In genomic region chr5:73686912-73687311, GRCh38 we compare ENCODE assay signal across 27 cellular contexts.
DNase-seq lines count a peak whose midpoint lies in the region; ATAC-seq, FAIRE-seq and TF ChIP-seq lines count a peak whose summit lies in the region.
"Had no signal": no experiment of that assay in that cellular context is flagged by ENCODE, and none has a peak within 500 bp of the region (broad histone marks: within the 10 kb centered on the region; RNA-seq: fewer than 3 reads in every experiment).

No MANE protein-coding gene starts in this region.

- ATAC-seq in GM18517 (IDR thresholded peaks at IDR 0.05; ENCODE audit: unreplicated experiment), result peak; percentile 52
- peak; percentile 66 for ATAC-seq in GM19351 (IDR thresholded peaks at IDR 0.05; ENCODE audit: unreplicated experiment)
- peak; percentile 66 for ATAC-seq in HG03135 (IDR thresholded peaks at IDR 0.05; ENCODE audit: unreplicated experiment)
- no peak for ATAC-seq in pancreas
- ATAC-seq: activated T-cell treated with anti-CD3 and anti-CD28 coated beads, Interleukin-2, amount 50 U/mL, for 4 hours; HCT116; naive thymus-derived CD8-positive, alpha-beta T cell had no signal

- H3K4me3 ChIP-seq in pancreas (no peak overlapping the region), small intestine (ENCODE audit: low read depth in 1 of 2, low read length in 2 of 2) (no peak overlapping the region)

- intact Hi-C loops in pancreas (cut with DNase I), result no loop called here
- intact Hi-C loops in activated T-helper 2 cell treated with anti-CD3 and anti-CD28 coated beads, Interferon-gamma antibody, Interleukin-2, Interleukin-4, amounts not matched to agents 10 μg/mL and 5 μg/mL and 100 μg/mL, durations not matched to agents 14 hours and 24 hours and 36 hours (cut with micrococcal nuclease), result no loop called here
- intact Hi-C loops in cardiac septum (cut with DNase I), result no loop called here

- H3K9me3 Mint-ChIP-seq in activated T-helper 2 cell treated with anti-CD3 and anti-CD28 coated beads, Interferon-gamma antibody, Interleukin-2, Interleukin-4, amounts not matched to agents 10 μg/mL and 5 μg/mL and 100 μg/mL, durations not matched to agents 14 hours and 24 hours and 36 hours, result no peaks in the 10 kb centered on the region
- H3K9me3 Mint-ChIP-seq: activated CD4-positive, alpha-beta T cell treated with anti-CD3 and anti-CD28 coated beads, Interleukin-2, amount 10 ng/mL, durations not matched to agents 7 days and 5 days; activated T-cell treated with anti-CD3 and anti-CD28 coated beads, Interleukin-2, amount 50 U/mL, for 4 hours; brain had no signal

- no peak for TF ChIP-seq CTCF in pancreas (IDR thresholded peaks at IDR 0.05)

- no peaks in the 10 kb centered on the region for H3K36me3 Mint-ChIP-seq in activated T-helper 2 cell treated with anti-CD3 and anti-CD28 coated beads, Interferon-gamma antibody, Interleukin-2, Interleukin-4, amounts not matched to agents 10 μg/mL and 5 μg/mL and 100 μg/mL, durations not matched to agents 14 hours and 24 hours and 36 hours (ENCODE audit: low read depth)
- H3K36me3 Mint-ChIP-seq: brain; naive thymus-derived CD8-positive, alpha-beta T cell had no signal

- H3K36me3 ChIP-seq in pancreas, result no peaks in the 10 kb centered on the region
- H3K36me3 ChIP-seq in small intestine (ENCODE audit: control insufficient read depth in 2 of 2, insufficient read depth in 2 of 2, low read length in 2 of 2), result no peaks in the 10 kb centered on the region
- H3K36me3 ChIP-seq: WERI-Rb-1 had no signal

- H3K9me3 ChIP-seq in pancreas, result no peaks in the 10 kb centered on the region
- no peaks in the 10 kb centered on the region for H3K9me3 ChIP-seq in small intestine (ENCODE audit: control insufficient read depth, low read depth)
- H3K9me3 ChIP-seq: Caco-2 had no signal

- H3K4me3 Mint-ChIP-seq in activated T-helper 2 cell treated with anti-CD3 and anti-CD28 coated beads, Interferon-gamma antibody, Interleukin-2, Interleukin-4, amounts not matched to agents 10 μg/mL and 5 μg/mL and 100 μg/mL, durations not matched to agents 14 hours and 24 hours and 36 hours (ENCODE audit: low read depth), result no peak overlapping the region
- H3K4me3 Mint-ChIP-seq: activated CD4-positive, alpha-beta T cell treated with anti-CD3 and anti-CD28 coated beads, Interleukin-2, amount 10 ng/mL, durations not matched to agents 7 days and 5 days; activated T-cell treated with anti-CD3 and anti-CD28 coated beads, Interleukin-2, amount 50 U/mL, for 4 hours; brain; naive thymus-derived CD8-positive, alpha-beta T cell had no signal

- DNase-seq in pancreas, result no peak
- DNase-seq in activated T-helper 2 cell treated with anti-CD3 and anti-CD28 coated beads, Interferon-gamma antibody, Interleukin-2, Interleukin-4, amounts not matched to agents 10 μg/mL and 5 μg/mL and 100 μg/mL, durations not matched to agents 14 hours and 24 hours and 36 hours (ENCODE audit: low spot score), result no peak
- no peak for DNase-seq in small intestine
- no peak for DNase-seq in cardiac septum (ENCODE audit: low spot score)
- DNase-seq: activated CD4-positive, alpha-beta T cell treated with anti-CD3 and anti-CD28 coated beads, Interleukin-2, amount 10 ng/mL, durations not matched to agents 7 days and 5 days; activated naive CD4-positive, alpha-beta T cell treated with Interleukin-2 at 50 U/mL for 16 hours; activated T-cell treated with anti-CD3 and anti-CD28 coated beads, Interleukin-2, amount 50 U/mL, for 4 hours; Caco-2; DMS79; MV-4-11; naive thymus-derived CD8-positive, alpha-beta T cell; NCI-H146; NCI-H446 treated with DMSO at 0.1 percent for 48 hours; NCI-H82; nucleus accumbens; stimulated activated naive CD4-positive, alpha-beta T cell; SW 1271; T-helper 9 cell; WERI-Rb-1 had no signal

- no peak overlapping the region for H3K27ac Mint-ChIP-seq in activated T-helper 2 cell treated with anti-CD3 and anti-CD28 coated beads, Interferon-gamma antibody, Interleukin-2, Interleukin-4, amounts not matched to agents 10 μg/mL and 5 μg/mL and 100 μg/mL, durations not matched to agents 14 hours and 24 hours and 36 hours
- H3K27ac Mint-ChIP-seq: activated CD4-positive, alpha-beta T cell treated with anti-CD3 and anti-CD28 coated beads, Interleukin-2, amount 10 ng/mL, durations not matched to agents 7 days and 5 days; brain; naive thymus-derived CD8-positive, alpha-beta T cell had no signal

- H3K4me1 ChIP-seq in pancreas (peaks cover 0 to 6% (median 0%) of the 10 kb centered on the region in 3 donors), small intestine (ENCODE audit: control insufficient read depth in 2 of 2, insufficient read depth in 1 of 2, low read depth in 1 of 2, low read length in 1 of 2) (no peaks in the 10 kb centered on the region)
- H3K4me1 ChIP-seq: Caco-2 had no signal

- H3K27me3 ChIP-seq in pancreas (no peaks in the 10 kb centered on the region), small intestine (ENCODE audit: control insufficient read depth in 2 of 2, insufficient read depth in 2 of 2, low read length in 2 of 2) (no peaks in the 10 kb centered on the region)

- no peaks in the 10 kb centered on the region for H3K4me1 Mint-ChIP-seq in activated T-helper 2 cell treated with anti-CD3 and anti-CD28 coated beads, Interferon-gamma antibody, Interleukin-2, Interleukin-4, amounts not matched to agents 10 μg/mL and 5 μg/mL and 100 μg/mL, durations not matched to agents 14 hours and 24 hours and 36 hours (ENCODE audit: low read depth)
- H3K4me1 Mint-ChIP-seq: activated CD4-positive, alpha-beta T cell treated with anti-CD3 and anti-CD28 coated beads, Interleukin-2, amount 10 ng/mL, durations not matched to agents 7 days and 5 days; brain; naive thymus-derived CD8-positive, alpha-beta T cell had no signal

- H3K27me3 Mint-ChIP-seq in activated T-helper 2 cell treated with anti-CD3 and anti-CD28 coated beads, Interferon-gamma antibody, Interleukin-2, Interleukin-4, amounts not matched to agents 10 μg/mL and 5 μg/mL and 100 μg/mL, durations not matched to agents 14 hours and 24 hours and 36 hours (ENCODE audit: low read depth), result peaks cover 2% of the 10 kb centered on the region
- H3K27me3 Mint-ChIP-seq: brain had no signal

- H3K27ac ChIP-seq in pancreas (no peak overlapping the region), small intestine (ENCODE audit: low read depth in 1 of 2, low read length in 1 of 2) (no peak overlapping the region)
- H3K27ac ChIP-seq: C4-2B, WERI-Rb-1 had no signal

- 23 to 27% methylated on average over 1 of the region's 1 CpG for WGBS in pancreas, 2 donors
- WGBS in small intestine, 3 donors, result 32 to 54% (median 46%) methylated on average over 1 of the region's 1 CpG

- FAIRE-seq in pancreas (lab: Jason Lieb, UNC) (peak; percentile 20), small intestine (lab: Jason Lieb, UNC) (no peak)
- FAIRE-seq: GM12891, urothelium cell line had no signal

Comparison
In these comparisons a context has a peak if more than half of its experiments do, and no peak if none do; other contexts are left out.
1. ATAC-seq: peak in GM18517 (single experiment), GM19351 (single experiment) and HG03135 (single experiment); none in pancreas (0 of 4).